ENCODE assay signal across 23 cellular contexts in genomic region chr5:114544561-114544960, GRCh38.
"Had no signal": no experiment of that assay in that cellular context is flagged by ENCODE, and none has a peak within 500 bp of the region (broad histone marks: within the 10 kb centered on the region; RNA-seq: fewer than 3 reads in every experiment).

No MANE protein-coding gene starts in this region.

- H3K9me3 ChIP-seq: Peyer's patch had no signal

- H3K27ac ChIP-seq: brain microvascular endothelial cell, cardiac muscle cell, Peyer's patch, RWPE1 had no signal

- H3K27me3 ChIP-seq: brain microvascular endothelial cell, cardiac muscle cell, Peyer's patch had no signal

- H3K4me3 ChIP-seq: cardiac muscle cell, Peyer's patch had no signal

- DNase-seq: activated B cell treated with CpG ODN at 0.5 μM for 24 hours; activated CD8-positive, alpha-beta memory T cell treated with anti-CD3 and anti-CD28 coated beads, Interleukin-2, amount 50 U/mL, for 4 hours; activated CD8-positive, alpha-beta T cell treated with anti-CD3 and anti-CD28 coated beads for 36 hours; activated gamma-delta T cell treated with Interleukin-2 at 50 U/mL for 16 hours; activated naive CD4-positive, alpha-beta T cell treated with anti-CD3 and anti-CD28 coated beads, Interleukin-2, amount 10 ng/mL, durations not matched to agents 7 days and 5 days; activated naive CD8-positive, alpha-beta T cell treated with anti-CD3 and anti-CD28 coated beads for 36 hours; activated T-cell treated with anti-CD3 and anti-CD28 coated beads, Interleukin-2, amount 50 U/mL, for 72 hours; brain microvascular endothelial cell; cerebellar nuclear complex; Kasumi-1; KBM-7; NCI-H1048; NCI-H1417; NCI-H1930; NCI-H2171; NCI-H2227 treated with DMSO at 0.1 percent for 48 hours; NCI-H446 treated with DMSO at 0.1 percent for 48 hours; NCI-H524 treated with DMSO at 0.1 percent for 48 hours; NCI-H748 treated with DMSO at 0.1 percent for 48 hours; Peyer's patch; SHP77 had no signal

- H3K36me3 ChIP-seq: brain microvascular endothelial cell, cardiac muscle cell, Peyer's patch had no signal
